9 cellular contexts compared by ENCODE assay signal in genomic region chr2:143150287-143150686, GRCh38. TPM values are rescaled to one million over a fixed set of nuclear protein-coding genes. Genes with fewer than 3 reads are reported as not detected.
DNase-seq lines count a peak whose midpoint lies in the region; ATAC-seq, FAIRE-seq and TF ChIP-seq lines count a peak whose summit lies in the region.
"Had no signal": no experiment of that assay in that cellular context is flagged by ENCODE, and none has a peak within 500 bp of the region (broad histone marks: within the 10 kb centered on the region; RNA-seq: fewer than 3 reads in every experiment).

No MANE protein-coding gene starts in this region.

- no peak overlapping the region for H3K4me2 ChIP-seq in K562 (ENCODE audit: insufficient read depth, low read length)

- no peaks in the 10 kb centered on the region for H3K27me3 ChIP-seq in K562 (ENCODE audit: control insufficient read depth in 2 of 2, insufficient read depth in 2 of 2, low read length in 2 of 2)
- H3K27me3 ChIP-seq in stomach: peaks cover 0 to 4% (median 0%) of the 10 kb centered on the region in 3 donors

- H3K36me3 ChIP-seq in K562 (ENCODE audit: control insufficient read depth, insufficient read depth, low read length) (no peaks in the 10 kb centered on the region), stomach (no peaks in the 10 kb centered on the region)
- H3K36me3 ChIP-seq: prostate gland had no signal

- no peaks in the 10 kb centered on the region for H4K20me1 ChIP-seq in K562 (replicated peaks; ENCODE audit: control insufficient read depth, insufficient read depth, low read length)

- intact Hi-C loops in K562 (cut with micrococcal nuclease) (no loop called here), stomach (cut with DNase I; ENCODE audit: low total_unique reads) (no loop called here)

- TF ChIP-seq POLR2A in GM12892 (IDR thresholded peaks at IDR 0.05; ENCODE audit: low read depth, low read length) (no peak), K562 (conservative IDR thresholded peaks at IDR 0.05) (no peak), stomach (IDR thresholded peaks at IDR 0.05) (no peak)

- TF ChIP-seq EP300 in K562 (IDR thresholded peaks at IDR 0.05; ENCODE audit: low read length) (no peak), stomach (IDR thresholded peaks at IDR 0.05) (no peak)

- H3K27ac ChIP-seq in K562 (ENCODE audit: extremely low read depth, low read depth, low read length) (no peak overlapping the region), stomach (peak overlapping the region in 2 of 5 donors; percentile 19 to 57)
- H3K27ac ChIP-seq: prostate gland had no signal

- BruUV-seq in K562 (replicated peaks; lab: Mats Ljungman, UMichigan): no TSS peak

- ATAC-seq in GM21423 (IDR thresholded peaks at IDR 0.05; ENCODE audit: unreplicated experiment) (peak; percentile 62), HG03558 (IDR thresholded peaks at IDR 0.05; ENCODE audit: extremely low read depth, unreplicated experiment) (peak; percentile 45), K562 (no peak)

- TF ChIP-seq RAD21 in K562 (CRISPR knock-in tag; conservative IDR thresholded peaks at IDR 0.05 in 1 of 2, IDR thresholded peaks at IDR 0.05 in 1 of 2): no peak

- POLR2A ChIA-PET in K562 (lab: Yijun Ruan, JAX): no interaction called here

- no peaks in the 10 kb centered on the region for H3K79me2 ChIP-seq in K562 (ENCODE audit: control insufficient read depth, insufficient read depth, low read length)

- H2AFZ ChIP-seq in K562 (ENCODE audit: low read depth, low read length): no peak overlapping the region

- H3K4me3 ChIP-seq in K562 (no peak overlapping the region), stomach (no peak overlapping the region)
- H3K4me3 ChIP-seq: prostate gland had no signal

- no peak overlapping the region for H3K9ac ChIP-seq in K562 (ENCODE audit: insufficient read depth in 1 of 2, low read depth in 2 of 2, low read length in 2 of 2)

- no peaks in the 10 kb centered on the region; a peak in 1 of 5 replicates for H3K4me1 ChIP-seq in K562 (replicated peaks in 1 of 2; ENCODE audit: control insufficient read depth in 2 of 2, insufficient read depth in 2 of 2, low read length in 2 of 2)
- H3K4me1 ChIP-seq in stomach: peaks cover 0 to 5% (median 0%) of the 10 kb centered on the region in 4 donors
- H3K4me1 ChIP-seq: prostate gland had no signal

- in situ Hi-C loops in K562 (cut with MboI): no loop called here

- 4% methylated on average over 4 of the region's 4 CpGs for WGBS in K562 (ENCODE audit: insufficient coverage, low coverage, missing lambda C conversion rate)
- WGBS in stomach, 5 donors: 70 to 84% (median 74%) methylated on average over 4 of the region's 4 CpGs

- no peaks in the 10 kb centered on the region for H3K9me3 ChIP-seq in K562 (replicated peaks; ENCODE audit: control insufficient read depth, insufficient read depth, low read depth, low read length)
- H3K9me3 ChIP-seq in stomach: no peaks in the 10 kb centered on the region
- H3K9me3 ChIP-seq: prostate gland had no signal

- no peak for DNase-seq in GM12892 (ENCODE audit: insufficient read length)
- no peak for DNase-seq in K562 (ENCODE audit: extremely low read depth in 1 of 4, low spot score in 3 of 4)
- DNase-seq in glomerular visceral epithelial cell (ENCODE audit: extremely low spot score): no peak
- DNase-seq in stomach: no peak
- DNase-seq in activated gamma-delta T cell treated with Interleukin-2 at 50 U/mL for 16 hours: no peak
- no peak for DNase-seq in NCI-H510A treated with DMSO at 0.1 percent for 48 hours (lab: John Stamatoyannopoulos, UW)

- CTCF ChIA-PET in K562 (lab: Yijun Ruan, JAX; ENCODE audit: low intra/inter-chr PET ratio): no interaction called here

- H3K9me1 ChIP-seq in K562 (ENCODE audit: control insufficient read depth, insufficient read depth, low read length): no peaks in the 10 kb centered on the region

- TF ChIP-seq CTCF in K562 (IDR thresholded peaks at IDR 0.05 in 2 of 3, conservative IDR thresholded peaks at IDR 0.05 in 1 of 3; ENCODE audit: insufficient read depth in 2 of 3, low read depth in 1 of 3, low read length in 3 of 3) (no peak), stomach (IDR thresholded peaks at IDR 0.05) (no peak)

- FAIRE-seq in GM12892 (lab: Jason Lieb, UNC): peak; percentile 86
- FAIRE-seq in K562 (lab: Jason Lieb, UNC): no peak

TF ChIP-seq in K562, 482 proteins besides CTCF, POLR2A, EP300 and RAD21:
- TF ChIP-seq ZNF311 (CRISPR knock-in tag; IDR thresholded peaks at IDR 0.05): 0 out of 2 replicates have a peak, but pooled peaks have one; percentile 27
- TF ChIP-seq, protein P1, sequence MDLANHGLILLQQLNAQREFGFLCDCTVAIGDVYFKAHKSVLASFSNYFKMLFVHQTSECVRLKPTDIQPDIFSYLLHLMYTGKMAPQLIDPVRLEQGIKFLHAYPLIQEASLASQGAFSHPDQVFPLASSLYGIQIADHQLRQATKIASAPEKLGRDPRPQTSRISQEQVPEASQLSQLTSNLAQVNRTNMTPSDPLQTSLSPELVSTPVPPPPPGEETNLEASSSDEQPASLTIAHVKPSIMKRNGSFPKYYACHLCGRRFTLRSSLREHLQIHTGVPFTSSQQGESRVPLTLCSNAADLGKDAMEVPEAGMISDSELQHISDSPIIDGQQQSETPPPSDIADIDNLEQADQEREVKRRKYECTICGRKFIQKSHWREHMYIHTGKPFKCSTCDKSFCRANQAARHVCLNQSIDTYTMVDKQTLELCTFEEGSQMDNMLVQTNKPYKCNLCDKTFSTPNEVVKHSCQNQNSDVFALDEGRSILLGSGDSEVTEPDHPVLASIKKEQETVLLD (IDR thresholded peaks at IDR 0.05): no peak
TF ChIP-seq in K562: peak in this region for 1.

RNA-seq across cellular contexts. Expression of gene ARHGAP15, which starts 21.1 kb away (rescaled TPM):
- 71.4 TPM for polyA plus RNA-seq in GM12892 (2012; ENCODE audit: missing spikeins)
- 0.76 and 3.6 TPM in 2 replicates for total RNA-seq in K562 (2011; cell fraction: chromatin; rRNA removed; ENCODE audit: low replicate concordance)
- 0.66 and 0.83 TPM in 2 replicates for total RNA-seq in K562 (2011; cell fraction: nucleolus; rRNA removed)
- 0.95 and 0.99 TPM in 2 replicates for total RNA-seq in K562 (2011; cell fraction: nucleoplasm; rRNA removed)
- 3.9 and 5.0 TPM in 2 replicates for total RNA-seq in K562 (2014; rRNA removed)
- total RNA-seq in K562 (2014; rRNA removed; fragmentation: Illumina TruSeq; extraction: Trizol): 8.9 and 9.3 TPM in 2 replicates
- 16.3 and 17.9 TPM in 2 replicates for total RNA-seq in K562 (2015; rRNA removed; fragmentation: Illumina TruSeq; extraction: Trizol)
- total RNA-seq in K562 (2021): 4.2 and 5.1 TPM in 2 replicates
- 0.77 and 1.5 TPM in 2 replicates for polyA plus RNA-seq in K562 (2011; rRNA removed)
- polyA plus RNA-seq in K562 (2011; cell fraction: cytosol; rRNA removed): 0.07 and 0.22 TPM in 2 replicates
- polyA plus RNA-seq in K562 (2011; cell fraction: nucleus; rRNA removed): 0.39 and 0.57 TPM in 2 replicates
- polyA plus RNA-seq in K562 (2012): 9.7 and 15.5 TPM in 2 replicates
- 6.1 and 7.6 TPM in 2 replicates for polyA plus RNA-seq in K562 (2014; fragmentation: Illumina TruSeq; extraction: Trizol)
- 10 to 100 TPM in 1 of 2 experiments, 1 to 10 TPM in 1; 8.9 to 12.6 TPM for polyA plus RNA-seq in K562 (2014; fragmentation: Nextera tagmentation; extraction: Ambion mirVana)
- 4.7 and 7.9 TPM in 2 replicates for polyA plus RNA-seq in K562 (2014; rRNA removed)
- polyA minus RNA-seq in K562 (2011; rRNA and poly(A)+ RNA removed): 1.3 and 5.1 TPM in 2 replicates
- 1.9 TPM in 1 of 2 replicates, not detected in the other for polyA minus RNA-seq in K562 (2011; cell fraction: cytosol; rRNA and poly(A)+ RNA removed)
- 2.7 and 3.0 TPM in 2 replicates for polyA minus RNA-seq in K562 (2011; cell fraction: nucleus; rRNA and poly(A)+ RNA removed)
- total RNA-seq in stomach: 10 to 100 TPM in 2 of 5 donors, 1 to 10 TPM in 2, not detected in 1; 5.8 to 66.3 (median 25.9) TPM
- 10 to 100 TPM in 1 of 3 donors, 1 to 10 TPM in 2; 1.8 to 11.9 (median 3.8) TPM for polyA plus RNA-seq in stomach
